In genomic region chrX:109536439-109537323, GRCh38 we compare ENCODE assay signal across 1 cellular context.
TF ChIP-seq lines count a peak whose summit lies in the region.

TSS of gene NXT2 (plus strand) at chrX:109536844. CDS start at chrX:109537007, 163 bp downstream.

TF ChIP-seq in HepG2, 621 proteins besides CTCF, POLR2A, EP300 and RAD21 (continued from another document and continues in another):
- TF ChIP-seq ZBED4 (CRISPR knock-in tag; IDR thresholded peaks at IDR 0.05; ENCODE audit: borderline replicate concordance) = no peak
- no peak for TF ChIP-seq ZMAT3 (CRISPR knock-in tag; conservative IDR thresholded peaks at IDR 0.05)
- TF ChIP-seq, protein P1, sequence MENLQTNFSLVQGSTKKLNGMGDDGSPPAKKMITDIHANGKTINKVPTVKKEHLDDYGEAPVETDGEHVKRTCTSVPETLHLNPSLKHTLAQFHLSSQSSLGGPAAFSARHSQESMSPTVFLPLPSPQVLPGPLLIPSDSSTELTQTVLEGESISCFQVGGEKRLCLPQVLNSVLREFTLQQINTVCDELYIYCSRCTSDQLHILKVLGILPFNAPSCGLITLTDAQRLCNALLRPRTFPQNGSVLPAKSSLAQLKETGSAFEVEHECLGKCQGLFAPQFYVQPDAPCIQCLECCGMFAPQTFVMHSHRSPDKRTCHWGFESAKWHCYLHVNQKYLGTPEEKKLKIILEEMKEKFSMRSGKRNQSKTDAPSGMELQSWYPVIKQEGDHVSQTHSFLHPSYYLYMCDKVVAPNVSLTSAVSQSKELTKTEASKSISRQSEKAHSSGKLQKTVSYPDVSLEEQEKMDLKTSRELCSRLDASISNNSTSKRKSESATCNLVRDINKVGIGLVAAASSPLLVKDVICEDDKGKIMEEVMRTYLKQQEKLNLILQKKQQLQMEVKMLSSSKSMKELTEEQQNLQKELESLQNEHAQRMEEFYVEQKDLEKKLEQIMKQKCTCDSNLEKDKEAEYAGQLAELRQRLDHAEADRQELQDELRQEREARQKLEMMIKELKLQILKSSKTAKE (CRISPR knock-in tag; IDR thresholded peaks at IDR 0.05; ENCODE audit: borderline replicate concordance) = no peak
- TF ChIP-seq SNAI1 (CRISPR knock-in tag; IDR thresholded peaks at IDR 0.05; ENCODE audit: borderline replicate concordance) = no peak
- no peak for TF ChIP-seq ZFP41 (CRISPR knock-in tag; IDR thresholded peaks at IDR 0.05; ENCODE audit: borderline replicate concordance)
- TF ChIP-seq, protein P2, sequence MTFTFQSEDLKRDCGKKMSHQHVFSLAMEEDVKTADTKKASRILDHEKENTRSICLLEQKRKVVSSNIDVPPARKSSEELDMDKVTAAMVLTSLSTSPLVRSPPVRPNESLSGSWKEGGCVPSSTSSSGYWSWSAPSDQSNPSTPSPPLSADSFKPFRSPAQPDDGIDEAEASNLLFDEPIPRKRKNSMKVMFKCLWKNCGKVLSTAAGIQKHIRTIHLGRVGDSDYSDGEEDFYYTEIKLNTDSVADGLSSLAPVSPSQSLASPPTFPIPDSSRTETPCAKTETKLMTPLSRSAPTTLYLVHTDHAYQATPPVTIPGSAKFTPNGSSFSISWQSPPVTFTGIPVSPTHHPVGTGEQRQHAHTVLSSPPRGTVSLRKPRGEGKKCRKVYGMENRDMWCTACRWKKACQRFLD (CRISPR knock-in tag; IDR thresholded peaks at IDR 0.05; ENCODE audit: borderline replicate concordance) = no peak
- TF ChIP-seq ZNF260 (CRISPR knock-in tag; IDR thresholded peaks at IDR 0.05; ENCODE audit: borderline replicate concordance, low read depth) = no peak
- TF ChIP-seq SYNCRIP (IDR thresholded peaks at IDR 0.05; ENCODE audit: insufficient read depth, low read depth, low read length) = no peak
- TF ChIP-seq ZNF513 (CRISPR knock-in tag; conservative IDR thresholded peaks at IDR 0.05) = no peak
- TF ChIP-seq RFX5 (IDR thresholded peaks at IDR 0.05; ENCODE audit: low read depth, low read length) = no peak
- TF ChIP-seq ZNF318 (CRISPR knock-in tag; IDR thresholded peaks at IDR 0.05) = no peak
- TF ChIP-seq, protein P3, sequence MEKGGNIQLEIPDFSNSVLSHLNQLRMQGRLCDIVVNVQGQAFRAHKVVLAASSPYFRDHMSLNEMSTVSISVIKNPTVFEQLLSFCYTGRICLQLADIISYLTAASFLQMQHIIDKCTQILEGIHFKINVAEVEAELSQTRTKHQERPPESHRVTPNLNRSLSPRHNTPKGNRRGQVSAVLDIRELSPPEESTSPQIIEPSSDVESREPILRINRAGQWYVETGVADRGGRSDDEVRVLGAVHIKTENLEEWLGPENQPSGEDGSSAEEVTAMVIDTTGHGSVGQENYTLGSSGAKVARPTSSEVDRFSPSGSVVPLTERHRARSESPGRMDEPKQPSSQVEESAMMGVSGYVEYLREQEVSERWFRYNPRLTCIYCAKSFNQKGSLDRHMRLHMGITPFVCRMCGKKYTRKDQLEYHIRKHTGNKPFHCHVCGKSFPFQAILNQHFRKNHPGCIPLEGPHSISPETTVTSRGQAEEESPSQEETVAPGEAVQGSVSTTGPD (CRISPR knock-in tag; IDR thresholded peaks at IDR 0.05) = no peak
- no peak for TF ChIP-seq HOMEZ (CRISPR knock-in tag; IDR thresholded peaks at IDR 0.05; ENCODE audit: low read depth)
- no peak for TF ChIP-seq ZNF264 (CRISPR knock-in tag; IDR thresholded peaks at IDR 0.05)
- TF ChIP-seq ZNF230 (CRISPR knock-in tag; IDR thresholded peaks at IDR 0.05) = 0 out of 2 replicates have a peak, but pooled peaks have one; percentile 47
- TF ChIP-seq ZFP36L1 (CRISPR knock-in tag; IDR thresholded peaks at IDR 0.05) = no peak
- TF ChIP-seq SATB2 (CRISPR knock-in tag; IDR thresholded peaks at IDR 0.05) = no peak
- TF ChIP-seq, protein P4, sequence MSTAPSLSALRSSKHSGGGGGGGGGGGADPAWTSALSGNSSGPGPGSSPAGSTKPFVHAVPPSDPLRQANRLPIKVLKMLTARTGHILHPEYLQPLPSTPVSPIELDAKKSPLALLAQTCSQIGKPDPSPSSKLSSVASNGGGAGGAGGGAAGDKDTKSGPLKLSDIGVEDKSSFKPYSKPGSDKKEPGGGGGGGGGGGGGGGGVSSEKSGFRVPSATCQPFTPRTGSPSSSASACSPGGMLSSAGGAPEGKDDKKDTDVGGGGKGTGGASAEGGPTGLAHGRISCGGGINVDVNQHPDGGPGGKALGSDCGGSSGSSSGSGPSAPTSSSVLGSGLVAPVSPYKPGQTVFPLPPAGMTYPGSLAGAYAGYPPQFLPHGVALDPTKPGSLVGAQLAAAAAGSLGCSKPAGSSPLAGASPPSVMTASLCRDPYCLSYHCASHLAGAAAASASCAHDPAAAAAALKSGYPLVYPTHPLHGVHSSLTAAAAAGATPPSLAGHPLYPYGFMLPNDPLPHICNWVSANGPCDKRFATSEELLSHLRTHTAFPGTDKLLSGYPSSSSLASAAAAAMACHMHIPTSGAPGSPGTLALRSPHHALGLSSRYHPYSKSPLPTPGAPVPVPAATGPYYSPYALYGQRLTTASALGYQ (CRISPR knock-in tag; IDR thresholded peaks at IDR 0.05) = no peak
- TF ChIP-seq ELK4 (CRISPR knock-in tag; IDR thresholded peaks at IDR 0.05; ENCODE audit: borderline replicate concordance) = no peak
- no peak for TF ChIP-seq FOXJ3 (CRISPR knock-in tag; IDR thresholded peaks at IDR 0.05; ENCODE audit: borderline replicate concordance)
- TF ChIP-seq MEF2D (CRISPR knock-in tag; IDR thresholded peaks at IDR 0.05) = no peak
- TF ChIP-seq ZNF124 (CRISPR knock-in tag; IDR thresholded peaks at IDR 0.05) = no peak
- no peak for TF ChIP-seq ZNF3 (CRISPR knock-in tag; IDR thresholded peaks at IDR 0.05)
- TF ChIP-seq ZNF274 (CRISPR knock-in tag; IDR thresholded peaks at IDR 0.05) = 0 out of 2 replicates have a peak, but pooled peaks have one; percentile 43
- no peak for TF ChIP-seq ZNF75D (CRISPR knock-in tag; IDR thresholded peaks at IDR 0.05; ENCODE audit: borderline replicate concordance)
- TF ChIP-seq ARNTL (CRISPR knock-in tag; IDR thresholded peaks at IDR 0.05) = peak; percentile 71
- no peak for TF ChIP-seq ZNF570 (CRISPR knock-in tag; IDR thresholded peaks at IDR 0.05; ENCODE audit: borderline replicate concordance)
